Comparison of ENCODE assay signal across 1 cellular context in genomic region chr9:38008168-38009034, GRCh38.
TF ChIP-seq lines count a peak whose summit lies in the region.

No MANE protein-coding gene starts in this region.

TF ChIP-seq in HepG2, 621 proteins besides CTCF, POLR2A, EP300 and RAD21 (continued from another document and continues in another):
- TF ChIP-seq HMGXB3 (CRISPR knock-in tag; IDR thresholded peaks at IDR 0.05; ENCODE audit: borderline replicate concordance) (0 out of 2 replicates have a peak, but pooled peaks have one; percentile 2), ZNF564 (CRISPR knock-in tag; IDR thresholded peaks at IDR 0.05) (0 out of 2 replicates have a peak, but pooled peaks have one; percentile 30), ZNF160 (CRISPR knock-in tag; IDR thresholded peaks at IDR 0.05) (peak; percentile 42; the same call in 1 of the 2 replicates), ZNF17 (CRISPR knock-in tag; IDR thresholded peaks at IDR 0.05) (0 out of 2 replicates have a peak, but pooled peaks have one; percentile 52), GTF2F1 (IDR thresholded peaks at IDR 0.05; ENCODE audit: low read length) (no peak), DDIT3 (CRISPR knock-in tag; IDR thresholded peaks at IDR 0.05) (no peak), ZNF343 (CRISPR knock-in tag; IDR thresholded peaks at IDR 0.05) (no peak), KDM1A (CRISPR knock-in tag; IDR thresholded peaks at IDR 0.05) (peak; percentile 15; the same call in 1 of the 2 replicates), HDAC2 (CRISPR knock-in tag; IDR thresholded peaks at IDR 0.05) (peak; percentile 81; the same call in 1 of the 2 replicates), AHDC1 (CRISPR knock-in tag; IDR thresholded peaks at IDR 0.05; ENCODE audit: borderline replicate concordance) (no peak), NR2F1 (CRISPR knock-in tag; IDR thresholded peaks at IDR 0.05) (peak; percentile 57 to 61; a peak in 3 of 4 replicates), ZNF512B (CRISPR knock-in tag; IDR thresholded peaks at IDR 0.05; ENCODE audit: borderline replicate concordance) (no peak), ZNF142 (CRISPR knock-in tag; IDR thresholded peaks at IDR 0.05) (no peak), ZNF414 (CRISPR knock-in tag; IDR thresholded peaks at IDR 0.05) (peak; percentile 82; the same call in 1 of the 2 replicates), ZC3H4 (CRISPR knock-in tag; IDR thresholded peaks at IDR 0.05; ENCODE audit: borderline replicate concordance) (no peak), KDM6A (CRISPR knock-in tag; IDR thresholded peaks at IDR 0.05; ENCODE audit: low read depth) (no peak)
- TF ChIP-seq, protein P1, sequence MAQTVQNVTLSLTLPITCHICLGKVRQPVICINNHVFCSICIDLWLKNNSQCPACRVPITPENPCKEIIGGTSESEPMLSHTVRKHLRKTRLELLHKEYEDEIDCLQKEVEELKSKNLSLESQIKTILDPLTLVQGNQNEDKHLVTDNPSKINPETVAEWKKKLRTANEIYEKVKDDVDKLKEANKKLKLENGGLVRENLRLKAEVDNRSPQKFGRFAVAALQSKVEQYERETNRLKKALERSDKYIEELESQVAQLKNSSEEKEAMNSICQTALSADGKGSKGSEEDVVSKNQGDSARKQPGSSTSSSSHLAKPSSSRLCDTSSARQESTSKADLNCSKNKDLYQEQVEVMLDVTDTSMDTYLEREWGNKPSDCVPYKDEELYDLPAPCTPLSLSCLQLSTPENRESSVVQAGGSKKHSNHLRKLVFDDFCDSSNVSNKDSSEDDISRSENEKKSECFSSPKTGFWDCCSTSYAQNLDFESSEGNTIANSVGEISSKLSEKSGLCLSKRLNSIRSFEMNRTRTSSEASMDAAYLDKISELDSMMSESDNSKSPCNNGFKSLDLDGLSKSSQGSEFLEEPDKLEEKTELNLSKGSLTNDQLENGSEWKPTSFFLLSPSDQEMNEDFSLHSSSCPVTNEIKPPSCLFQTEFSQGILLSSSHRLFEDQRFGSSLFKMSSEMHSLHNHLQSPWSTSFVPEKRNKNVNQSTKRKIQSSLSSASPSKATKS (CRISPR knock-in tag; IDR thresholded peaks at IDR 0.05) = no peak
- TF ChIP-seq, protein P2, sequence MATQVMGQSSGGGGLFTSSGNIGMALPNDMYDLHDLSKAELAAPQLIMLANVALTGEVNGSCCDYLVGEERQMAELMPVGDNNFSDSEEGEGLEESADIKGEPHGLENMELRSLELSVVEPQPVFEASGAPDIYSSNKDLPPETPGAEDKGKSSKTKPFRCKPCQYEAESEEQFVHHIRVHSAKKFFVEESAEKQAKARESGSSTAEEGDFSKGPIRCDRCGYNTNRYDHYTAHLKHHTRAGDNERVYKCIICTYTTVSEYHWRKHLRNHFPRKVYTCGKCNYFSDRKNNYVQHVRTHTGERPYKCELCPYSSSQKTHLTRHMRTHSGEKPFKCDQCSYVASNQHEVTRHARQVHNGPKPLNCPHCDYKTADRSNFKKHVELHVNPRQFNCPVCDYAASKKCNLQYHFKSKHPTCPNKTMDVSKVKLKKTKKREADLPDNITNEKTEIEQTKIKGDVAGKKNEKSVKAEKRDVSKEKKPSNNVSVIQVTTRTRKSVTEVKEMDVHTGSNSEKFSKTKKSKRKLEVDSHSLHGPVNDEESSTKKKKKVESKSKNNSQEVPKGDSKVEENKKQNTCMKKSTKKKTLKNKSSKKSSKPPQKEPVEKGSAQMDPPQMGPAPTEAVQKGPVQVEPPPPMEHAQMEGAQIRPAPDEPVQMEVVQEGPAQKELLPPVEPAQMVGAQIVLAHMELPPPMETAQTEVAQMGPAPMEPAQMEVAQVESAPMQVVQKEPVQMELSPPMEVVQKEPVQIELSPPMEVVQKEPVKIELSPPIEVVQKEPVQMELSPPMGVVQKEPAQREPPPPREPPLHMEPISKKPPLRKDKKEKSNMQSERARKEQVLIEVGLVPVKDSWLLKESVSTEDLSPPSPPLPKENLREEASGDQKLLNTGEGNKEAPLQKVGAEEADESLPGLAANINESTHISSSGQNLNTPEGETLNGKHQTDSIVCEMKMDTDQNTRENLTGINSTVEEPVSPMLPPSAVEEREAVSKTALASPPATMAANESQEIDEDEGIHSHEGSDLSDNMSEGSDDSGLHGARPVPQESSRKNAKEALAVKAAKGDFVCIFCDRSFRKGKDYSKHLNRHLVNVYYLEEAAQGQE (IDR thresholded peaks at IDR 0.05; ENCODE audit: borderline replicate concordance in 1 of 2, low read depth in 1 of 2, low read length in 2 of 2) = no peak
- TF ChIP-seq, protein P3, sequence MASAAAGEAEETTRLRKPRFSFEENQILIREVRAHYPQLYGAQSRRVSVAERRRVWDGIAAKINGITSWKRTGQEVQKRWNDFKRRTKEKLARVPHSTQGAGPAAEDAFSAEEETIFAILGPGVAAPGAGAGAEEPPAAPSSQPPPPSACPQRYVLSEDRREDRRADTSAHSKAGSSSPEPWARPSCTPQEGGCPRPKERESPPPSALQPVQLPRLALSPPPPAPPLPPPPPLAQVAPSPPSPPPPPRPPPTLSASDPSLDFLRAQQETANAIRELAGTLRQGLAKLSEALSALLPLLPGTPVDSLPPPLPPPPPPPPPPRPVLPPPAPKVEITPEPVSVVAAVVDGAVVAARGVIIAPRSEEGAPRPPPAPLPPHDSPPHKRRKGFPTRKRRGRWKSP (CRISPR knock-in tag; IDR thresholded peaks at IDR 0.05) = peak; percentile 69
